ENCODE assay signal across 10 cellular contexts in the genomic region with DNA sequence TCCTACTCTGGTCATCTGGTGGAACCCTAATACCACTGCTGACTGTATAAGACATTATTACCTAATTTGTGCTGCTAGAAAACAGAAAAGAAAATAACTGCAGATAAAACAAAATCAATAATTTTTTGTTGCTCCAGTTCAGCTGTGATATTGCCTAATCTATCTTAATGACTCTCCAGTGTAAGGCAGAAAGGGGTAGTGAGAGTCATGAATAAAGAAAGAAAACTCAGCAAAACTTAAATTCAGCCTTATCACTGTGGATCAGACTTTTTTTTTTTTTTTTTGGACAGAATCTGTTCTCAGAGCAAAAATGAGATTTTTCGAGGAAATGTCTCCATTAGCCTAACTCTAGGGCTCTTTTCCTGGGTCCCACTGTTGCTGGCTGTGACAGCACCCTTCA. TPM values are rescaled to one million over a fixed set of nuclear protein-coding genes. Genes with fewer than 3 reads are reported as not detected.
DNase-seq lines count a peak whose midpoint lies in the region; ATAC-seq lines count a peak whose summit lies in the region.
"Had no signal": no experiment of that assay in that cellular context is flagged by ENCODE, and none has a peak within 500 bp of the region (broad histone marks: within the 10 kb centered on the region; RNA-seq: fewer than 3 reads in every experiment).

No MANE protein-coding gene starts in this region.

- H4K8ac ChIP-seq in neuronal stem cell (ENCODE audit: low read depth, low read length), result no peak overlapping the region

- peaks cover 32% of the 10 kb centered on the region for H3K36me3 Mint-ChIP-seq in T-helper 2 cell treated with Interferon-gamma antibody and Interleukin-4, amounts not matched to agents 5 μg/mL and 100 μg/mL, for 36 hours (ENCODE audit: low read depth)
- H3K36me3 Mint-ChIP-seq in T-helper 17 cell (ENCODE audit: low read depth) (peaks cover 2% of the 10 kb centered on the region), naive B cell (peaks cover 11 to 20% of the 10 kb centered on the region in 2 donors)

- H3K27ac Mint-ChIP-seq in T-helper 2 cell treated with Interferon-gamma antibody and Interleukin-4, amounts not matched to agents 5 μg/mL and 100 μg/mL, for 36 hours, result peak overlapping the region; percentile 58
- peak overlapping the region; percentile 84 for H3K27ac Mint-ChIP-seq in T-helper 17 cell
- H3K27ac Mint-ChIP-seq in naive B cell, result peak overlapping the region in 3 of 6 donors; percentile 10 to 93 (median 59)

- H3K4me1 ChIP-seq in Karpas-422 (ENCODE audit: low read length), result peaks cover 17% of the 10 kb centered on the region
- H3K4me1 ChIP-seq in neuronal stem cell (ENCODE audit: control insufficient read depth in 2 of 2, insufficient read depth in 1 of 2, low read depth in 1 of 2, low read length in 2 of 2), result peaks cover 0 to 2% of the 10 kb centered on the region in 2 donors

- peaks cover 37% of the 10 kb centered on the region for H3K4me1 Mint-ChIP-seq in T-helper 2 cell treated with Interferon-gamma antibody and Interleukin-4, amounts not matched to agents 5 μg/mL and 100 μg/mL, for 36 hours (ENCODE audit: low read depth)
- peaks cover 23% of the 10 kb centered on the region for H3K4me1 Mint-ChIP-seq in T-helper 17 cell
- H3K4me1 Mint-ChIP-seq in naive B cell, result peaks cover 33 to 43% (median 39%) of the 10 kb centered on the region in 3 donors

- no peaks in the 10 kb centered on the region; the same call in 1 of the 2 replicates for H3K27me3 ChIP-seq in Karpas-422 (ENCODE audit: low read length)
- peaks cover 0 to 21% (median 19%) of the 10 kb centered on the region in 3 experiments for H3K27me3 ChIP-seq in neuronal stem cell (ENCODE audit: control insufficient read depth in 3 of 3, insufficient read depth in 3 of 3, low read depth in 1 of 3, low read length in 3 of 3)

- H4K20me1 ChIP-seq in Karpas-422 (ENCODE audit: insufficient read depth, low read depth, low read length), result peaks cover 18% of the 10 kb centered on the region

- H3K4ac ChIP-seq in neuronal stem cell (ENCODE audit: low read length), result no peak overlapping the region

- H3K9me2 ChIP-seq in Karpas-422 (replicated peaks; ENCODE audit: insufficient read depth, low read length), result no peaks in the 10 kb centered on the region

- H3K36me3 ChIP-seq in Karpas-422 (ENCODE audit: insufficient read depth, low read length) (peaks cover 30% of the 10 kb centered on the region), neuronal stem cell (replicated peaks in 1 of 2; ENCODE audit: control insufficient read depth in 2 of 2, insufficient read depth in 2 of 2, low read length in 2 of 2) (no peaks in the 10 kb centered on the region)
- H3K36me3 ChIP-seq: thoracic aorta had no signal

- H2AFZ ChIP-seq in Karpas-422 (ENCODE audit: low read length), result no peak overlapping the region
- no peak overlapping the region for H2AFZ ChIP-seq in neuronal stem cell (ENCODE audit: low read length)

- H2AK5ac ChIP-seq in neuronal stem cell (ENCODE audit: low read depth, low read length), result no peak overlapping the region

- H4K91ac ChIP-seq in neuronal stem cell (ENCODE audit: low read depth, low read length, poor library complexity), result no peak overlapping the region

- no peak overlapping the region for H2BK5ac ChIP-seq in neuronal stem cell (ENCODE audit: low read length)

- H3K27ac ChIP-seq in Karpas-422 (ENCODE audit: low read length) (no peak overlapping the region), neuronal stem cell (replicated peaks; ENCODE audit: low read length) (no peak overlapping the region)
- H3K27ac ChIP-seq: thoracic aorta had no signal

- no peak overlapping the region for H3K23ac ChIP-seq in neuronal stem cell (ENCODE audit: low read depth, low read length, poor library complexity)

- peaks cover 37% of the 10 kb centered on the region for H3K79me2 ChIP-seq in Karpas-422 (ENCODE audit: low read length)

- no peak overlapping the region for H3K14ac ChIP-seq in neuronal stem cell (ENCODE audit: low read length)

- H2BK15ac ChIP-seq in neuronal stem cell (ENCODE audit: low read length), result no peak overlapping the region

- H3K9ac ChIP-seq in Karpas-422 (ENCODE audit: low read length), result no peak overlapping the region
- no peak overlapping the region for H3K9ac ChIP-seq in neuronal stem cell (ENCODE audit: low read depth, low read length, poor library complexity)

- no peaks in the 10 kb centered on the region for H3K79me1 ChIP-seq in neuronal stem cell (ENCODE audit: low read depth, low read length)

- H3K4me3 ChIP-seq in Karpas-422 (ENCODE audit: low read length) (no peak overlapping the region), neuronal stem cell (ENCODE audit: low read length in 2 of 2) (no peak overlapping the region)

- H3K18ac ChIP-seq in neuronal stem cell (ENCODE audit: low read length), result no peak overlapping the region

- H3K9me3 ChIP-seq in Karpas-422 (ENCODE audit: low read length) (peaks cover 11% of the 10 kb centered on the region), T-helper 17 cell (ENCODE audit: control insufficient read depth, low read length, poor library complexity, severe bottlenecking) (no peaks in the 10 kb centered on the region), neuronal stem cell (replicated peaks in 1 of 2; ENCODE audit: control insufficient read depth in 2 of 2, insufficient read depth in 1 of 2, low read depth in 1 of 2, low read length in 2 of 2) (peaks cover 0 to 4% of the 10 kb centered on the region in 2 donors)
- H3K9me3 ChIP-seq: thoracic aorta had no signal

- H3K4me2 ChIP-seq in Karpas-422 (ENCODE audit: low read depth, low read length, poor library complexity, severe bottlenecking), result no peak overlapping the region
- H3K4me2 ChIP-seq in neuronal stem cell (ENCODE audit: insufficient read depth, low read length, poor library complexity, severe bottlenecking), result no peak overlapping the region

- DNase-seq in T-helper 2 cell treated with Interferon-gamma antibody and Interleukin-4, amounts not matched to agents 5 μg/mL and 100 μg/mL, for 36 hours (ENCODE audit: low spot score), result no peak
- no peak for DNase-seq in T-helper 2 cell
- DNase-seq in Karpas-422, result peak; percentile 44
- no peak for DNase-seq in T-helper 17 cell
- DNase-seq in naive B cell, result no peak
- no peak for DNase-seq in neuronal stem cell (ENCODE audit: low spot score)
- DNase-seq: mammary epithelial cell had no signal

- peaks cover 25% of the 10 kb centered on the region for H3K9me3 Mint-ChIP-seq in T-helper 2 cell treated with Interferon-gamma antibody and Interleukin-4, amounts not matched to agents 5 μg/mL and 100 μg/mL, for 36 hours
- peaks cover 3 to 16% (median 6%) of the 10 kb centered on the region in 7 donors for H3K9me3 Mint-ChIP-seq in naive B cell

- peak overlapping the region; percentile 91 for H3K4me3 Mint-ChIP-seq in T-helper 2 cell treated with Interferon-gamma antibody and Interleukin-4, amounts not matched to agents 5 μg/mL and 100 μg/mL, for 36 hours
- H3K4me3 Mint-ChIP-seq in T-helper 17 cell (peak overlapping the region; percentile 97), naive B cell (peak overlapping the region in 7 of 8 donors; percentile 77 to 97 (median 95))

- H2BK120ac ChIP-seq in neuronal stem cell (ENCODE audit: low read depth, low read length), result no peak overlapping the region

- H3K27me3 Mint-ChIP-seq in T-helper 2 cell treated with Interferon-gamma antibody and Interleukin-4, amounts not matched to agents 5 μg/mL and 100 μg/mL, for 36 hours (ENCODE audit: low read depth), result peaks cover 3% of the 10 kb centered on the region
- H3K27me3 Mint-ChIP-seq in T-helper 17 cell, result peaks cover 10% of the 10 kb centered on the region
- peaks cover 0 to 10% (median 7%) of the 10 kb centered on the region in 3 donors for H3K27me3 Mint-ChIP-seq in naive B cell

- WGBS in neuronal stem cell (ENCODE audit: extremely low coverage in 2 of 2, insufficient read length in 2 of 2, insufficient replicate concordance in 1 of 2), 2 donors, result no CpG with 5 or more reads among the region's 1 CpG

- no peak overlapping the region for H2BK12ac ChIP-seq in neuronal stem cell (ENCODE audit: low read length)

- ATAC-seq in T-helper 17 cell (no peak), naive B cell (ENCODE audit: low read depth in 2 of 2) (no peak), GM21825 (IDR thresholded peaks at IDR 0.05; ENCODE audit: unreplicated experiment) (no peak)
- no peak for ATAC-seq in activated CD4-positive, CD25-positive, alpha-beta regulatory T cell treated with anti-CD3 and anti-CD28 coated beads, Interleukin-2, amount 50 U/mL, for 24 hours

RNA-seq across cellular contexts. Expression of a gene that starts 1.1 kb away (rescaled TPM):
- 199 and 255 TPM in 2 replicates for total RNA-seq in Karpas-422 (2014; rRNA removed; shearing (Covaris generic); ENCODE audit: low replicate concordance)
- total RNA-seq in T-helper 17 cell, result 100 to 1,000 TPM; 249 to 284 TPM
- polyA plus RNA-seq in naive B cell (ENCODE audit: low read depth in 6 of 6), result 100 to 1,000 TPM in 4 of 6 donors, 10 to 100 TPM in 2; 62.1 to 165 (median 106) TPM
- polyA plus RNA-seq in neuronal stem cell (2013, experiment 1 of 2), result 0.36 TPM
- 0.40 TPM for polyA plus RNA-seq in neuronal stem cell (2013, experiment 2 of 2)

RNA-seq across cellular contexts. Expression of a gene that starts 52.4 kb away (rescaled TPM):
- total RNA-seq in Karpas-422 (2014; rRNA removed; shearing (Covaris generic); ENCODE audit: low replicate concordance), result 20.9 and 28.3 TPM in 2 replicates
- 1 to 10 TPM; 5.5 to 6.0 TPM for total RNA-seq in T-helper 17 cell
- 1 to 10 TPM in 5 of 6 donors, not detected in 1; 5.1 to 9.4 (median 8.3) TPM for polyA plus RNA-seq in naive B cell (ENCODE audit: low read depth in 6 of 6)
- polyA plus RNA-seq in neuronal stem cell (2013, experiment 1 of 2), result 39.9 TPM
- polyA plus RNA-seq in neuronal stem cell (2013, experiment 2 of 2), result 40.3 TPM
